Comparison of ENCODE assay signal across 13 cellular contexts in genomic region chr7:45984386-45985295, GRCh38.
DNase-seq lines count a peak whose midpoint lies in the region; ATAC-seq and TF ChIP-seq lines count a peak whose summit lies in the region.
"Had no signal": no experiment of that assay in that cellular context is flagged by ENCODE, and none has a peak within 500 bp of the region (broad histone marks: within the 10 kb centered on the region; RNA-seq: fewer than 3 reads in every experiment).

No MANE protein-coding gene starts in this region.

- H3K4me1 ChIP-seq in H9 (ENCODE audit: insufficient read depth, low read length) (no peaks in the 10 kb centered on the region), SJCRH30 (no peaks in the 10 kb centered on the region), adrenal gland (replicated peaks in 1 of 2) (no peaks in the 10 kb centered on the region)

- H3K27me3 Mint-ChIP-seq in H9 (ENCODE audit: low read depth): peaks cover 3% of the 10 kb centered on the region
- H3K27me3 Mint-ChIP-seq: natural killer cell treated with Interleukin-12 subunit alpha and Interleukin-12 subunit beta and Interleukin-15 and Interleukin-18, amount 100 ng/mL, for 72 hours had no signal

- H4K5ac ChIP-seq in H9 (ENCODE audit: insufficient read length, low read depth, low read length): no peak overlapping the region

- H2BK15ac ChIP-seq in H9 (ENCODE audit: low read depth, low read length): no peak overlapping the region

- intact Hi-C loops in adrenal gland (cut with DNase I): no loop called here

- no peaks in the 10 kb centered on the region for H3K79me2 ChIP-seq in H9 (ENCODE audit: insufficient read depth, low read length)

- peak overlapping the region in 1 of 3 experiments; percentile 38; a peak in 1 of 7 replicates for H3K27ac Mint-ChIP-seq in H9
- H3K27ac Mint-ChIP-seq: natural killer cell treated with Interleukin-12 subunit alpha and Interleukin-12 subunit beta and Interleukin-15 and Interleukin-18, amount 100 ng/mL, for 72 hours had no signal

- H3K4me3 ChIP-seq in SJCRH30 (no peak overlapping the region), adrenal gland (no peak overlapping the region)

- H4K91ac ChIP-seq in H9 (ENCODE audit: insufficient read length, low read depth, low read length): no peak overlapping the region

- H3K36me3 ChIP-seq in SJCRH30 (no peaks in the 10 kb centered on the region), adrenal gland (replicated peaks in 1 of 2) (no peaks in the 10 kb centered on the region)

- no peak overlapping the region for H2AK5ac ChIP-seq in H9 (ENCODE audit: insufficient read length, low read length)

- no peak overlapping the region for H3K4ac ChIP-seq in H9 (ENCODE audit: low read depth, low read length)

- H3K23me2 ChIP-seq in H9 (ENCODE audit: insufficient read length, low read depth, low read length, poor library complexity, severe bottlenecking): no peaks in the 10 kb centered on the region

- H3K9me3 ChIP-seq in H9 (ENCODE audit: control insufficient read depth, low read depth, low read length) (no peaks in the 10 kb centered on the region), SJCRH30 (replicated peaks) (no peaks in the 10 kb centered on the region), adrenal gland (replicated peaks in 1 of 3) (no peaks in the 10 kb centered on the region)

- no peak overlapping the region for H3K27ac ChIP-seq in H9 (ENCODE audit: insufficient read length, low read depth, low read length)
- H3K27ac ChIP-seq in VCaP: peak overlapping the region; percentile 71; the same call in 1 of the 2 replicates
- H3K27ac ChIP-seq in SJCRH30: no peak overlapping the region
- no peak overlapping the region for H3K27ac ChIP-seq in adrenal gland

- peak overlapping the region; percentile 19; the same call in 1 of the 2 replicates for H3K14ac ChIP-seq in H9 (ENCODE audit: insufficient read depth, low read length)

- peaks cover 5 to 10% (median 7%) of the 10 kb centered on the region in 3 experiments; a peak in 6 of 7 replicates for H3K36me3 Mint-ChIP-seq in H9 (ENCODE audit: insufficient read depth in 1 of 3, low read depth in 3 of 3)
- H3K36me3 Mint-ChIP-seq: natural killer cell treated with Interleukin-12 subunit alpha and Interleukin-12 subunit beta and Interleukin-15 and Interleukin-18, amount 100 ng/mL, for 72 hours had no signal

- H3K9me3 Mint-ChIP-seq in H9: peaks cover 6 to 16% of the 10 kb centered on the region in 2 experiments

- H3K27me3 ChIP-seq in H9 (ENCODE audit: insufficient read depth, low read length) (no peaks in the 10 kb centered on the region), SJCRH30 (no peaks in the 10 kb centered on the region), adrenal gland (no peaks in the 10 kb centered on the region)

- no peaks in the 10 kb centered on the region for H3K4me1 Mint-ChIP-seq in H9

- no peak overlapping the region for H3K18ac ChIP-seq in H9 (ENCODE audit: insufficient read length, low read depth, low read length)

- no peaks in the 10 kb centered on the region for H3K79me1 ChIP-seq in H9 (ENCODE audit: insufficient read depth, low read depth, low read length, poor library complexity, severe bottlenecking)

- DNase-seq in 8988T: peak; percentile 43
- no peak for DNase-seq in H9
- peak; percentile 15 for DNase-seq in left kidney (ENCODE audit: low read depth, low spot score)
- no peak for DNase-seq in stimulated activated CD4-positive, alpha-beta T cell treated with anti-CD3 and anti-CD28 coated beads, Interleukin-4, amount 100 ng/mL, for 24 hours
- DNase-seq in SJCRH30: no peak
- no peak for DNase-seq in adrenal gland
- DNase-seq: activated CD4-positive, alpha-beta T cell treated with anti-CD3 and anti-CD28 coated beads for 48 hours; caudate nucleus; NCI-H1417; NCI-H748 treated with DMSO at 0.1 percent for 48 hours had no signal

- no peak overlapping the region for H2BK120ac ChIP-seq in H9 (ENCODE audit: low read depth, low read length, poor library complexity, severe bottlenecking)

- H3K56ac ChIP-seq in H9 (ENCODE audit: insufficient read length, low read depth, low read length): no peak overlapping the region

- TF ChIP-seq CTCF in H9 (conservative IDR thresholded peaks at IDR 0.05): no peak; the same call in 2 of the 3 replicates
- peak; percentile 30; the same call in 1 of the 2 replicates for TF ChIP-seq CTCF in VCaP (conservative IDR thresholded peaks at IDR 0.05)
- no peak for TF ChIP-seq CTCF in adrenal gland (IDR thresholded peaks at IDR 0.05)

- no peak overlapping the region for H3K23ac ChIP-seq in H9 (ENCODE audit: insufficient read length, low read depth, low read length)

- H3K9ac ChIP-seq in H9 (ENCODE audit: extremely low read depth, insufficient read length, low read length): no peak overlapping the region

- H3K4me2 ChIP-seq in H9 (ENCODE audit: insufficient read depth, insufficient read length, low read length): no peak overlapping the region

- no peak overlapping the region for H2BK12ac ChIP-seq in H9 (ENCODE audit: insufficient read length, low read depth, low read length)

- H2BK5ac ChIP-seq in H9 (ENCODE audit: insufficient read length, low read length): no peak overlapping the region

- H4K20me1 ChIP-seq in H9 (ENCODE audit: control insufficient read depth, insufficient read depth, insufficient read length): no peaks in the 10 kb centered on the region

- H3T11ph ChIP-seq in H9 (ENCODE audit: low read length): no peak overlapping the region

- no CpG with 5 or more reads among the region's 6 CpGs for WGBS in H9 (ENCODE audit: extremely low coverage, insufficient read length, low lambda C conversion rate)
- WGBS in adrenal gland, 4 donors: 65 to 80% (median 76%) methylated on average over 6 of the region's 6 CpGs

- no peak overlapping the region for H3K4me3 Mint-ChIP-seq in H9
- H3K4me3 Mint-ChIP-seq: natural killer cell treated with Interleukin-12 subunit alpha and Interleukin-12 subunit beta and Interleukin-15 and Interleukin-18, amount 100 ng/mL, for 72 hours had no signal

- no peak overlapping the region for H4K8ac ChIP-seq in H9 (replicated peaks; ENCODE audit: insufficient read length, low read depth, low read length)

- no peak overlapping the region for H2BK20ac ChIP-seq in H9 (ENCODE audit: low read depth, low read length, poor library complexity, severe bottlenecking)

- H2AFZ ChIP-seq in H9 (ENCODE audit: low read length): no peak overlapping the region

- no peak for TF ChIP-seq POLR2A in adrenal gland (IDR thresholded peaks at IDR 0.05)

- ATAC-seq in HG02798 (IDR thresholded peaks at IDR 0.05; ENCODE audit: poor library complexity, unreplicated experiment): no peak
- ATAC-seq: natural killer cell treated with Interleukin-12 subunit alpha and Interleukin-12 subunit beta and Interleukin-15 and Interleukin-18, amount 100 ng/mL, for 72 hours had no signal

Comparison
In these comparisons a context has a peak if more than half of its experiments do, and no peak if none do; other contexts are left out.
1. DNase-seq: peak in 8988T (single experiment) and left kidney (single experiment); none in H9 (single experiment), stimulated activated CD4-positive, alpha-beta T cell treated with anti-CD3 and anti-CD28 coated beads, Interleukin-4, amount 100 ng/mL, for 24 hours (single experiment), SJCRH30 (0 of 2) and adrenal gland (0 of 7).